In the genomic region with DNA sequence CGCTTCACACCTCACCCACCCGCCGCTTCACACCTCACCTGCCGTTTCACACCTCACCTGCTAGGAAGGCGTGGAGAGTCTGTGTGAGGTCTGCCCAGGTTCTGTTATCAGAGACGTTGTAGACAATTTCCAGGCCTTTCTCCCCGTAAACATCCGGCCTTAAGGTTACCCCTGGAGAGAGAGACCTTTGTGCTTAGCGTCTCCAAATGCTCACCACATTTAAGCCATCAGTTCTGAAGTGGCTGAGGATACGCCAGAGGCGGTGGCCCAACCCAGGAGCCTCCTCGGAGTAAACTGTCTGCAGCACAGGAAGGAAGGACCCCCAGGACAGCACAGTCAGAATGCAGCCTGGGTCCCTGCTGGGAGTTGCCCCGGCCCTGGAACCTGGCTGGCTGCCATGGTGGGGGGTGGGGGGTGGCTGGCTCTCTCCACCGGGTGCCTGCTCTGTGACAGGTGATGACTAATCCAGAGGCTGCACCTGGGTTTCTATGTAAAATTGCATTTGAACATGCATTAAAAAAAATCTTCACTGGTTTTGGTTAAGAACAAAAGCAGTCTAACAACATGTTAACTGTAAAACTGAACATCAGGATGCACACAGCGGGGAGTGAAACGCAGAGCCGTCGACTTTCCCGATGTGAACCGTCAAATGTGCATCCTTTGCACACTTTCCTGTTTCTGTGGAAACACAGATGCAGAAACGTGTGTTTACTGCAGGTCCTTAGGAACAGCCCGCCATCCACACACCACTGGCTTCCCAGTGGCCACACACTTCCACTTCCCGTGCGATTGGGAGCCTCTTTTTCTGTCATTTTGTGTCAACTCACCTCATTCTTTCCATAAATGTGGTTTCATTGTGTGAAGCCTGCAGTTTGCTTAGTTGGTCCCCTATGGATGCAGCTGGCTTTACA, we compare ENCODE assay signal across 10 cellular contexts. TPM values are rescaled to one million over a fixed set of nuclear protein-coding genes. Genes with fewer than 3 reads are reported as not detected.
DNase-seq lines count a peak whose midpoint lies in the region; ATAC-seq and TF ChIP-seq lines count a peak whose summit lies in the region.
"Had no signal": no experiment of that assay in that cellular context is flagged by ENCODE, and none has a peak within 500 bp of the region (broad histone marks: within the 10 kb centered on the region; RNA-seq: fewer than 3 reads in every experiment).

No MANE protein-coding gene starts in this region.

- no peak overlapping the region for H3K4me3 ChIP-seq in BLaER1 treated with 17β-estradiol and CSF1 and Interleukin-3, amounts not matched to agents 10 nM and 100 nM
- no peak overlapping the region for H3K4me3 ChIP-seq in lower lobe of right lung
- no peak overlapping the region for H3K4me3 ChIP-seq in MG63
- H3K4me3 ChIP-seq: PC-9, tibial nerve had no signal

- peaks cover 0 to 70% (median 25%) of the 10 kb centered on the region in 11 experiments; a peak in 13 of 22 replicates for H4K20me1 ChIP-seq in BLaER1 treated with 17β-estradiol and CSF1 and Interleukin-3, amounts not matched to agents 10 nM and 100 nM

- DNase-seq in DMS53 treated with DMSO at 0.1 percent for 48 hours (lab: John Stamatoyannopoulos, UW; ENCODE audit: unreplicated experiment) (peak; percentile 6), SHP77 (lab: John Stamatoyannopoulos, UW) (peak; percentile 29 to 66), lower lobe of right lung (peak; percentile 27), MG63 (no peak)
- DNase-seq: activated naive CD8-positive, alpha-beta T cell treated with anti-CD3 and anti-CD28 coated beads for 36 hours; PC-9 had no signal

- H3K27me3 ChIP-seq in BLaER1 treated with 17β-estradiol and CSF1 and Interleukin-3, amounts not matched to agents 10 nM and 100 nM = peaks cover 0 to 38% (median 14%) of the 10 kb centered on the region in 11 experiments; a peak in 13 of 22 replicates
- H3K27me3 ChIP-seq in lower lobe of right lung (ENCODE audit: low read depth) (no peaks in the 10 kb centered on the region), MG63 (no peaks in the 10 kb centered on the region)

- H3K9me3 ChIP-seq in BLaER1 treated with 17β-estradiol and CSF1 and Interleukin-3, amounts not matched to agents 10 nM and 100 nM (replicated peaks in 1 of 11) = no peaks in the 10 kb centered on the region
- no peaks in the 10 kb centered on the region for H3K9me3 ChIP-seq in lower lobe of right lung
- no peaks in the 10 kb centered on the region for H3K9me3 ChIP-seq in MG63
- H3K9me3 ChIP-seq: tibial nerve had no signal

- no peaks in the 10 kb centered on the region for H3K36me3 ChIP-seq in BLaER1 treated with 17β-estradiol and CSF1 and Interleukin-3, amounts not matched to agents 10 nM and 100 nM
- H3K36me3 ChIP-seq in lower lobe of right lung (no peaks in the 10 kb centered on the region), MG63 (no peaks in the 10 kb centered on the region)
- H3K36me3 ChIP-seq: tibial nerve had no signal

- H3K4me1 ChIP-seq in BLaER1 treated with 17β-estradiol and CSF1 and Interleukin-3, amounts not matched to agents 10 nM and 100 nM = peaks cover 12 to 85% (median 68%) of the 10 kb centered on the region in 10 experiments
- H3K4me1 ChIP-seq in lower lobe of right lung = no peaks in the 10 kb centered on the region
- H3K4me1 ChIP-seq: tibial nerve had no signal

- H3K9ac ChIP-seq in BLaER1 treated with 17β-estradiol and CSF1 and Interleukin-3, amounts not matched to agents 10 nM and 100 nM = peak overlapping the region in 1 of 11 experiments; percentile 3; a peak in 2 of 22 replicates

- H3K4me2 ChIP-seq in BLaER1 treated with 17β-estradiol and CSF1 and Interleukin-3, amounts not matched to agents 10 nM and 100 nM = peak overlapping the region in 10 of 11 experiments; percentile 13 to 97 (median 72); a peak in 19 of 22 replicates
- H3K4me2 ChIP-seq: PC-9 had no signal

- intact Hi-C loops in lower lobe of right lung (cut with DNase I) = no loop called here

- no peak overlapping the region for H3K27ac ChIP-seq in BLaER1 treated with 17β-estradiol and CSF1 and Interleukin-3, amounts not matched to agents 10 nM and 100 nM
- no peak overlapping the region for H3K27ac ChIP-seq in lower lobe of right lung
- H3K27ac ChIP-seq: PC-9, tibial nerve had no signal

- no peak for TF ChIP-seq CTCF in lower lobe of right lung (IDR thresholded peaks at IDR 0.05)

- ATAC-seq in lower lobe of right lung = no peak
- no peak for ATAC-seq in GM21529 (IDR thresholded peaks at IDR 0.05; ENCODE audit: unreplicated experiment)
- ATAC-seq in HG02798 (IDR thresholded peaks at IDR 0.05; ENCODE audit: poor library complexity, unreplicated experiment) = no peak

RNA-seq across cellular contexts. Expression of a gene that starts 4.5 kb away (rescaled TPM):
- total RNA-seq in lower lobe of right lung = not detected
- total RNA-seq in MG63 (2014; rRNA removed; shearing (Covaris generic); ENCODE audit: low replicate concordance) = not detected in 2 replicates
- total RNA-seq: activated naive CD8-positive, alpha-beta T cell treated with anti-CD3 and anti-CD28 coated beads for 36 hours; PC-9; tibial nerve had no signal

RNA-seq across cellular contexts. Expression of a gene that starts 13.5 kb away (rescaled TPM):
- not detected for total RNA-seq in lower lobe of right lung
- not detected in 2 replicates for total RNA-seq in MG63 (2014; rRNA removed; shearing (Covaris generic); ENCODE audit: low replicate concordance)
- total RNA-seq: activated naive CD8-positive, alpha-beta T cell treated with anti-CD3 and anti-CD28 coated beads for 36 hours; PC-9; tibial nerve had no signal
